Comparison of ENCODE assay signal across 8 cellular contexts in the genomic region with DNA sequence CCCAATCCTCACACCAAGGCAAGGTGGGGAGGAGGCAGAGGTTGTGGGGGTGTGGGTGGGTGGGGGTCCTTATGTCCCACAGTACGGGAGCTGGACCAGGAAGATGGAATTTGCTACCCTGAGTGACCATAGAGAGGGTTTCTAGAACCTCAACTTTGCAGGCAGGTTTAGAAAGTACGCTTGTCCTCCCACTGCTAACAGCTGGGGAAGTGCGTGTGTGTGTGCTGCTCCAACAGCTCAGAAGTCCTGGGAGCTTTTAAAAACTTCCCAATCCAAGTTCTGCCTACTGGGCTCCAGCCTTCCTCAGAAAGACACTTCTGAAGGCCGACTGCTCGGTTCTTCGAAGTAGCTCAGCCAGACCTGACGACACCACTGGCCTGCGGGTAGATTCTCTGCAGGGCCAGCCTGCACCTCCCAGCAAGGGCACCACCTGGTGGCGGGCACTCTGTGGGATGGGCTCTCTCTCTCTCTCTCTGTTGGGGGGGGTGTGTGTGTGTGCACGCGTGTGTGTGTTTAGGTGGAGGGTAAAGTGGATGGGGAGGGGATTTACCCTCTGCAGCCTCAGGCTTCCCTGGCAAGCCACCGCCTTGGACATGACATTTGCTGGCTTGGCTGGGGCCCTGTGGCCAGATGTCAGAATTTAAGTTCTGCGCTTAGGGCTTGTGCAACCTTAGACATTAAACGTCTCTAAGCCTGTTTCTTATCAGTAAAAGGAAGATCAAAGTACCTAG. TPM values are rescaled to one million over a fixed set of nuclear protein-coding genes. Genes with fewer than 3 reads are reported as not detected.
DNase-seq lines count a peak whose midpoint lies in the region; ATAC-seq and TF ChIP-seq lines count a peak whose summit lies in the region.

No MANE protein-coding gene starts in this region.

- H3K36me3 ChIP-seq in left lung, result no peaks in the 10 kb centered on the region

- H3K27me3 ChIP-seq in left lung, result peaks cover 0 to 10% of the 10 kb centered on the region in 2 donors

- H3K27ac ChIP-seq in left lung, result no peak overlapping the region

- H3K9me3 ChIP-seq in left lung, result no peaks in the 10 kb centered on the region

- DNase-seq in GM10266 (ENCODE audit: extremely low spot score) (peak; percentile 40), NCI-H1105 treated with DMSO at 0.1 percent for 48 hours (lab: John Stamatoyannopoulos, UW) (peak; percentile 11), cardiac fibroblast (ENCODE audit: low read depth in 2 of 2) (peak; percentile 86 to 87), left lung (peak; percentile 88 to 96), NCI-H187 treated with DMSO at 0.1 percent for 48 hours (lab: John Stamatoyannopoulos, UW) (no peak)
- DNase-seq in activated CD4-positive, alpha-beta T cell treated with anti-CD3 and anti-CD28 coated beads for 1 hour, result peak; percentile 72
- peak; percentile 68 to 78 for DNase-seq in stimulated activated CD4-positive, alpha-beta T cell treated with anti-CD3 and anti-CD28 coated beads, Interleukin-4, amount 100 ng/mL, for 48 hours (ENCODE audit: low read depth in 2 of 2)

- intact Hi-C loops in left lung (cut with DNase I), result loop anchor here in 1 of 2 donors (5.0 kb wide), 1 partner anchor 168 kb away; no protein-coding TSS in a partner anchor

- ATAC-seq in left lung (peak; percentile 100), HG03039 (IDR thresholded peaks at IDR 0.05; ENCODE audit: unreplicated experiment) (no peak)

- TF ChIP-seq CTCF in GM10266 (IDR thresholded peaks at IDR 0.05; ENCODE audit: control insufficient read depth, insufficient read depth, low read depth, missing control alignments), result peak; percentile 71
- peak; percentile 90 for TF ChIP-seq CTCF in cardiac fibroblast (IDR thresholded peaks at IDR 0.05; ENCODE audit: low read depth, low read length)
- peak; percentile 58 to 73 for TF ChIP-seq CTCF in left lung (IDR thresholded peaks at IDR 0.05)

- peaks cover 0 to 14% of the 10 kb centered on the region in 2 donors for H3K4me1 ChIP-seq in left lung

- H3K4me3 ChIP-seq in cardiac fibroblast (replicated peaks in 1 of 2; ENCODE audit: low read depth in 2 of 2, low read length in 2 of 2) (no peak overlapping the region), left lung (no peak overlapping the region)

RNA-seq across cellular contexts. Expression of gene TMEM158, which starts 15.6 kb away (rescaled TPM):
- total RNA-seq in left lung, result 1 to 10 TPM; 3.6 to 3.7 TPM
